ENCODE assay signal across 22 cellular contexts in the genomic region with DNA sequence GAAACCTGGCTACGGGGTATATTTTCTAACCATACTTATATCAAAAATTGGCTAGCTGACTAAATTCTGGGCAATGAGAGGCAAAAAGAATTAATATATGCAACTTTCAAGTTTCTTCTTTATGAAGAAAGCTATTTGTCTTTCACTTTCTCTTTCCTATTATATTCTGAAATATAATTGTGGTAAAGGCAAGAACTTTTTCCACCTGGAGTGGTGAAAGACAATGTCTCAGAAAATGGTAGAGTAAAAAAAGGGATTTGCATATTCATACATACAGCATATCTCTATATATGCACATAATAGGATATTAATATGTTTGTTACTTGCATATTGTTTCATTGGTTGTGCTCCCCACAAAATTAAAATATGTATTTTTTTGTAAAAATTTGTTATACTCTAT.
"Had no signal": no experiment of that assay in that cellular context is flagged by ENCODE, and none has a peak within 500 bp of the region (broad histone marks: within the 10 kb centered on the region; RNA-seq: fewer than 3 reads in every experiment).

No MANE protein-coding gene starts in this region.

- H3K27ac ChIP-seq: body of pancreas, colonic mucosa, gastrocnemius medialis, neutrophil, right lobe of liver, testis, transverse colon had no signal

- ATAC-seq: activated naive CD4-positive, alpha-beta T cell treated with anti-CD3 and anti-CD28 coated beads, Interleukin-2, amount 50 U/mL, for 72 hours; activated T-cell treated with anti-CD3 and anti-CD28 coated beads, Interleukin-2, amount 50 U/mL, for 72 hours; body of pancreas; gastrocnemius medialis; right lobe of liver; stimulated activated naive CD8-positive, alpha-beta T cell treated with anti-CD3 and anti-CD28 coated beads, Interleukin-15, Interleukin-2, amounts not matched to agents 100 U/mL and 50 U/mL, for 24 hours had no signal

- DNase-seq: activated CD4-positive, alpha-beta T cell treated with anti-CD3 and anti-CD28 coated beads for 4 hours; activated CD4-positive, alpha-beta T cell treated with anti-CD3 and anti-CD28 coated beads, Interleukin-2, amount 50 U/mL, for 4 hours; activated CD4-positive, CD25-positive, alpha-beta regulatory T cell; activated naive CD4-positive, alpha-beta T cell; activated T-cell treated with anti-CD3 and anti-CD28 coated beads for 4 hours; activated T-cell treated with anti-CD3 and anti-CD28 coated beads, Interleukin-2, amount 50 U/mL, for 72 hours; body of pancreas; colonic mucosa; effector CD8-positive, alpha-beta T cell; gastrocnemius medialis; glutamatergic neuron; naive B cell; nephron progenitor cell; right lobe of liver; stimulated activated CD4-positive, alpha-beta T cell treated with anti-CD3 and anti-CD28 coated beads, Interleukin-12 subunit alpha, Interleukin-12 subunit beta, amount 100 ng/mL, for 4 hours; stimulated activated CD4-positive, alpha-beta T cell treated with anti-CD3 and anti-CD28 coated beads, Interleukin-4, amount 100 ng/mL, for 1 hour; stimulated activated naive CD8-positive, alpha-beta T cell treated with anti-CD3 and anti-CD28 coated beads, Interleukin-15, Interleukin-2, amounts not matched to agents 100 U/mL and 50 U/mL, for 24 hours; testis; transverse colon had no signal

- FAIRE-seq: endometrium had no signal

- H3K27me3 ChIP-seq: body of pancreas, colonic mucosa, gastrocnemius medialis, neutrophil, right lobe of liver, testis, transverse colon had no signal

- H3K36me3 ChIP-seq: colonic mucosa, gastrocnemius medialis, neutrophil, right lobe of liver, transverse colon had no signal

- H3K4me1 ChIP-seq: body of pancreas, colonic mucosa, gastrocnemius medialis, right lobe of liver, testis, transverse colon had no signal

- H3K9me3 ChIP-seq: body of pancreas, colonic mucosa, gastrocnemius medialis, neutrophil, right lobe of liver, testis, transverse colon had no signal

- H3K4me3 ChIP-seq: body of pancreas, colonic mucosa, gastrocnemius medialis, right lobe of liver, testis, transverse colon had no signal
